14 cellular contexts compared by ENCODE assay signal in the genomic region with DNA sequence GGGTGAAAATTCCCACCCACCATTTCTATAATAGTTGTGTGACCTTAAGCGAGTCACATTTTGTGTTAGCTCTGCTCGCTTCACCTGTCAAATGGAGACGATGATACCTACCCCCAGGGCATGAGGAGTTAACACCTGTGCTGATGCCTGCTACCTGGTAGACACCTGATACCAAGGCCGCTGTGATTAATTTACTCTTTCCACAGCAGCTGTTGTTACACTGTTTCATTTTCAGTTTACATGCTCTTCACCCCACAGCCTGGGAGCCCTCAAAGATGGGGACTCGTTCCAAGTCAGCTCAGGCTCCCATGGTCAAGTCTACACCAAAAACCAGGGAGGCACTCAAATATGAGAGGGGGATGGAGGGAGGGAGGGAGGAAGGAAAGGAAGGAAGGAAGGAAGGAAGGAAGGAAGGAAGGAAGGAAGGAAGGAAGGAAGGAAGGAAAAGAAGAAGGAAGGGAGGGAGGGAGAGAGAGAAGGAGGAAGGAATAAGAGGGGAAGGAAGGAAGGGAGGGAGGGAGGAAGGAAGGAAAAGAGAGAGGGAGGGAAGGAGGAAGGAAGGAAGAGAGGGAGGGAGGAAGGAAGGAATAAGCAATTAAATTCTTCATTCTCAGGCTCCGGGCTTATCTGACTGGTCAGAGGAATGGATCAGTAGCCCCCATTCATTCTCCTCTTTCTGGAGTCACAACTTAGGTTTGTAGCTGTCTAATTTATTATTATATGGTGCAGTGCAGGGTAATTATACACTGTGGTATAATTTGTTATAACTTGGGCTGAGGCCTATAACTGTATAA. TPM values are rescaled to one million over a fixed set of nuclear protein-coding genes. Genes with fewer than 3 reads are reported as not detected.
DNase-seq lines count a peak whose midpoint lies in the region; ATAC-seq and TF ChIP-seq lines count a peak whose summit lies in the region.
"Had no signal": no experiment of that assay in that cellular context is flagged by ENCODE, and none has a peak within 500 bp of the region (broad histone marks: within the 10 kb centered on the region; RNA-seq: fewer than 3 reads in every experiment).

No MANE protein-coding gene starts in this region.

- TF ChIP-seq CTCF in GM10266 (IDR thresholded peaks at IDR 0.05; ENCODE audit: control insufficient read depth, insufficient read depth, low read depth, missing control alignments) = no peak

- DNase-seq in GM10266 (ENCODE audit: extremely low spot score) (peak; percentile 38), NCI-H146 treated with DMSO at 0.1 percent for 48 hours (lab: John Stamatoyannopoulos, UW; ENCODE audit: unreplicated experiment) (peak; percentile 29), germinal center (ENCODE audit: low spot score) (peak; percentile 41), iPS-NIHi7 (ENCODE audit: extremely low spot score) (no peak), HT-29 (ENCODE audit: low spot score) (no peak), NCI-H1092 (lab: John Stamatoyannopoulos, UW) (no peak)
- DNase-seq in activated naive CD4-positive, alpha-beta T cell treated with anti-CD3 and anti-CD28 coated beads, Interleukin-2, amount 50 U/mL, for 16 hours = no peak
- DNase-seq: GDM1, midbrain, psoas muscle, stomach had no signal

- peak; percentile 71 for ATAC-seq in GM21723 (IDR thresholded peaks at IDR 0.05; ENCODE audit: unreplicated experiment)

RNA-seq across cellular contexts. Expression of a gene that starts 40.9 kb away (rescaled TPM):
- total RNA-seq in HT-29 (2014; rRNA removed; shearing (Covaris generic)) = not detected in 2 replicates
- total RNA-seq: adrenal gland, psoas muscle, SK-MEL-5, stomach had no signal

RNA-seq across cellular contexts. Expression of a gene that starts 57.7 kb away (rescaled TPM):
- 0.13 and 0.53 TPM in 2 replicates for total RNA-seq in HT-29 (2014; rRNA removed; shearing (Covaris generic))

Comparison
In these comparisons a context has a peak if more than half of its experiments do, and no peak if none do; other contexts are left out.
1. DNase-seq: peak in GM10266 (single experiment), NCI-H146 treated with DMSO at 0.1 percent for 48 hours (single experiment) and germinal center (single experiment); none in iPS-NIHi7 (single experiment), activated naive CD4-positive, alpha-beta T cell treated with anti-CD3 and anti-CD28 coated beads, Interleukin-2, amount 50 U/mL, for 16 hours (single experiment), HT-29 (single experiment) and NCI-H1092 (single experiment).